15 cellular contexts compared by ENCODE assay signal in genomic region chr1:53365405-53366063, GRCh38. TPM values are rescaled to one million over a fixed set of nuclear protein-coding genes. Genes with fewer than 3 reads are reported as not detected.
DNase-seq lines count a peak whose midpoint lies in the region; ATAC-seq, FAIRE-seq and TF ChIP-seq lines count a peak whose summit lies in the region.
"Had no signal": no experiment of that assay in that cellular context is flagged by ENCODE, and none has a peak within 500 bp of the region (broad histone marks: within the 10 kb centered on the region; RNA-seq: fewer than 3 reads in every experiment).

No MANE protein-coding gene starts in this region.

- H4K20me1 ChIP-seq in K562 (replicated peaks; ENCODE audit: control insufficient read depth, insufficient read depth, low read length) = peaks cover 6% of the 10 kb centered on the region; the same call in 1 of the 2 replicates

- no peak overlapping the region for H3K27ac ChIP-seq in K562 (ENCODE audit: extremely low read depth, low read depth, low read length)
- H3K27ac ChIP-seq in mesendoderm (ENCODE audit: low read depth, low read length) = no peak overlapping the region
- H3K27ac ChIP-seq: brain microvascular endothelial cell, HL-60, pancreas had no signal

- H3K9me3 ChIP-seq in K562 (replicated peaks; ENCODE audit: control insufficient read depth, insufficient read depth, low read depth, low read length) = no peaks in the 10 kb centered on the region
- H3K9me3 ChIP-seq: pancreas had no signal

- ATAC-seq in K562 = no peak
- no peak for ATAC-seq in sciatic nerve
- no peak for ATAC-seq in HG02981 (IDR thresholded peaks at IDR 0.05; ENCODE audit: unreplicated experiment)
- ATAC-seq: activated CD8-positive, alpha-beta T cell treated with anti-CD3 and anti-CD28 coated beads for 36 hours; pancreas had no signal

- peaks cover 20 to 24% of the 10 kb centered on the region in 2 experiments for H3K4me1 ChIP-seq in K562 (replicated peaks in 1 of 2; ENCODE audit: control insufficient read depth in 2 of 2, insufficient read depth in 2 of 2, low read length in 2 of 2)
- peaks cover 8% of the 10 kb centered on the region for H3K4me1 ChIP-seq in mesendoderm (ENCODE audit: control insufficient read depth, low read depth, low read length)
- H3K4me1 ChIP-seq: pancreas had no signal

- H3K4me3 ChIP-seq in K562 (no peak overlapping the region), mesendoderm (ENCODE audit: low read length) (no peak overlapping the region)
- H3K4me3 ChIP-seq: pancreas had no signal

- H2AFZ ChIP-seq in K562 (ENCODE audit: low read depth, low read length) = no peak overlapping the region

- POLR2A ChIA-PET in K562 (lab: Yijun Ruan, JAX) = no interaction called here

- CTCF ChIA-PET in K562 (lab: Yijun Ruan, JAX; ENCODE audit: low intra/inter-chr PET ratio) = no interaction called here

- H2BK120ac ChIP-seq in mesendoderm (ENCODE audit: low read depth, low read length) = no peak overlapping the region

- H2AK5ac ChIP-seq in mesendoderm (ENCODE audit: low read length) = no peak overlapping the region

- no peak for TF ChIP-seq CTCF in K562 (IDR thresholded peaks at IDR 0.05 in 2 of 3, conservative IDR thresholded peaks at IDR 0.05 in 1 of 3; ENCODE audit: insufficient read depth in 2 of 3, low read depth in 1 of 3, low read length in 3 of 3)

- no peaks in the 10 kb centered on the region for H3K36me3 ChIP-seq in K562 (ENCODE audit: control insufficient read depth, insufficient read depth, low read length)
- no peaks in the 10 kb centered on the region for H3K36me3 ChIP-seq in mesendoderm (ENCODE audit: control insufficient read depth, insufficient read depth, low read length)
- H3K36me3 ChIP-seq: brain microvascular endothelial cell, pancreas had no signal

- no peak overlapping the region for H4K8ac ChIP-seq in mesendoderm (ENCODE audit: low read depth, low read length)

- WGBS in K562 (ENCODE audit: insufficient coverage, low coverage, missing lambda C conversion rate) = 41% methylated on average over 12 of the region's 12 CpGs
- WGBS in mesendoderm (ENCODE audit: extremely low coverage, insufficient coverage, low lambda C conversion rate) = no CpG with 5 or more reads among the region's 12 CpGs

- no peak overlapping the region for H3K9ac ChIP-seq in K562 (ENCODE audit: insufficient read depth in 1 of 2, low read depth in 2 of 2, low read length in 2 of 2)
- no peak overlapping the region for H3K9ac ChIP-seq in mesendoderm (ENCODE audit: low read length)

- H2BK5ac ChIP-seq in mesendoderm (ENCODE audit: low read length) = no peak overlapping the region

- no peak for TF ChIP-seq EP300 in K562 (IDR thresholded peaks at IDR 0.05; ENCODE audit: low read length)

- in situ Hi-C loops in KBM-7 (cut with MboI; ENCODE audit: low pct_unique_long_range_greater_than_20kb, low sequenced_read_pairs) = no loop called here
- in situ Hi-C loops in K562 (cut with MboI) = no loop called here

- peaks cover 5 to 8% of the 10 kb centered on the region in 2 experiments; a peak in 3 of 5 replicates for H3K27me3 ChIP-seq in K562 (ENCODE audit: control insufficient read depth in 2 of 2, insufficient read depth in 2 of 2, low read length in 2 of 2)
- H3K27me3 ChIP-seq in mesendoderm (ENCODE audit: insufficient read depth, low read length, poor library complexity) = no peaks in the 10 kb centered on the region
- H3K27me3 ChIP-seq: brain microvascular endothelial cell, pancreas had no signal

- no peak for TF ChIP-seq POLR2A in K562 (conservative IDR thresholded peaks at IDR 0.05)

- H3K56ac ChIP-seq in mesendoderm (ENCODE audit: low read length) = no peak overlapping the region

- H4K5ac ChIP-seq in mesendoderm (ENCODE audit: low read length) = no peak overlapping the region

- H2BK15ac ChIP-seq in mesendoderm (replicated peaks; ENCODE audit: low read depth) = no peak overlapping the region

- H3K79me1 ChIP-seq in mesendoderm (ENCODE audit: low read length) = no peaks in the 10 kb centered on the region

- no peak overlapping the region for H3K4ac ChIP-seq in mesendoderm (ENCODE audit: low read depth, low read length)

- H3K79me2 ChIP-seq in K562 (ENCODE audit: control insufficient read depth, insufficient read depth, low read length) (no peaks in the 10 kb centered on the region), mesendoderm (ENCODE audit: control insufficient read depth, insufficient read depth, low read length) (no peaks in the 10 kb centered on the region)

- FAIRE-seq in K562 (lab: Jason Lieb, UNC) = no peak
- FAIRE-seq: pancreas had no signal

- DNase-seq in CD1c-positive myeloid dendritic cell (ENCODE audit: extremely low spot score) (peak; percentile 16), KBM-7 (peak; percentile 60), K562 (ENCODE audit: extremely low read depth in 1 of 4, low spot score in 3 of 4) (no peak), sciatic nerve (ENCODE audit: low spot score) (peak; percentile 52), NOMO-1 treated with dmso at 0.1 percent for 144 hours (lab: John Stamatoyannopoulos, UW; ENCODE audit: unreplicated experiment) (no peak), mesendoderm (no peak)
- DNase-seq: activated CD8-positive, alpha-beta T cell treated with anti-CD3 and anti-CD28 coated beads for 36 hours; activated naive CD4-positive, alpha-beta T cell; brain microvascular endothelial cell; CD4-positive, CD25-positive, alpha-beta regulatory T cell; effector CD8-positive, alpha-beta T cell; NCI-H748 treated with DMSO at 0.1 percent for 48 hours had no signal

- no peak overlapping the region for H3K18ac ChIP-seq in mesendoderm (ENCODE audit: low read length)

- intact Hi-C loops in K562 (cut with micrococcal nuclease) (no loop called here), sciatic nerve (cut with DNase I) (no loop called here)

- H3K9me1 ChIP-seq in K562 (ENCODE audit: control insufficient read depth, insufficient read depth, low read length) = peaks cover 6% of the 10 kb centered on the region

- no peak for TF ChIP-seq RAD21 in K562 (CRISPR knock-in tag; conservative IDR thresholded peaks at IDR 0.05 in 1 of 2, IDR thresholded peaks at IDR 0.05 in 1 of 2)

- H3K4me2 ChIP-seq in K562 (ENCODE audit: insufficient read depth, low read length) (no peak overlapping the region), mesendoderm (ENCODE audit: low read length) (no peak overlapping the region)

- H3K23ac ChIP-seq in mesendoderm (ENCODE audit: low read length) = no peak overlapping the region

- no TSS peak for BruUV-seq in K562 (replicated peaks; lab: Mats Ljungman, UMichigan)

TF ChIP-seq in K562, 482 proteins besides CTCF, POLR2A, EP300 and RAD21:
- TF ChIP-seq NFIC (IDR thresholded peaks at IDR 0.05) = peak; percentile 21; the same call in 1 of the 2 replicates
- no peak for TF ChIP-seq POLR2G (IDR thresholded peaks at IDR 0.05; ENCODE audit: low read depth, low read length)

RNA-seq across cellular contexts. Expression of gene LRP8, which starts 37.7 kb away (rescaled TPM):
- total RNA-seq in K562 (2011; cell fraction: chromatin; rRNA removed; ENCODE audit: low replicate concordance) = 204 and 345 TPM in 2 replicates
- 194 and 216 TPM in 2 replicates for total RNA-seq in K562 (2011; cell fraction: nucleolus; rRNA removed)
- total RNA-seq in K562 (2011; cell fraction: nucleoplasm; rRNA removed) = 168 and 198 TPM in 2 replicates
- total RNA-seq in K562 (2014; rRNA removed) = 24.2 and 27.6 TPM in 2 replicates
- 27.5 and 29.1 TPM in 2 replicates for total RNA-seq in K562 (2014; rRNA removed; fragmentation: Illumina TruSeq; extraction: Trizol)
- 35.3 and 35.9 TPM in 2 replicates for total RNA-seq in K562 (2015; rRNA removed; fragmentation: Illumina TruSeq; extraction: Trizol)
- 34.3 and 42.7 TPM in 2 replicates for total RNA-seq in K562 (2021)
- 56.1 and 81.1 TPM in 2 replicates for polyA plus RNA-seq in K562 (2011; rRNA removed)
- 51.8 and 56.8 TPM in 2 replicates for polyA plus RNA-seq in K562 (2011; cell fraction: cytosol; rRNA removed)
- 300 and 376 TPM in 2 replicates for polyA plus RNA-seq in K562 (2011; cell fraction: nucleus; rRNA removed)
- 19.3 and 23.5 TPM in 2 replicates for polyA plus RNA-seq in K562 (2012)
- 41.4 and 44.4 TPM in 2 replicates for polyA plus RNA-seq in K562 (2014; fragmentation: Illumina TruSeq; extraction: Trizol)
- 1 to 10 TPM; 7.1 to 8.8 TPM for polyA plus RNA-seq in K562 (2014; fragmentation: Nextera tagmentation; extraction: Ambion mirVana)
- 31.3 and 35.3 TPM in 2 replicates for polyA plus RNA-seq in K562 (2014; rRNA removed)
- 90.5 and 95.8 TPM in 2 replicates for polyA minus RNA-seq in K562 (2011; rRNA and poly(A)+ RNA removed)
- 33.8 and 37.6 TPM in 2 replicates for polyA minus RNA-seq in K562 (2011; cell fraction: cytosol; rRNA and poly(A)+ RNA removed)
- 90.9 and 98.3 TPM in 2 replicates for polyA minus RNA-seq in K562 (2011; cell fraction: nucleus; rRNA and poly(A)+ RNA removed)
- total RNA-seq in sciatic nerve = 2.4 TPM
- polyA plus RNA-seq in mesendoderm (2013, experiment 1 of 2) = 54.5 TPM
- polyA plus RNA-seq in mesendoderm (2013, experiment 2 of 2) = 55.5 TPM

Comparison
In these comparisons a context has a peak if more than half of its experiments do, and no peak if none do; other contexts are left out.
1. DNase-seq: peak in CD1c-positive myeloid dendritic cell (single experiment), KBM-7 (single experiment) and sciatic nerve (single experiment); none in K562 (0 of 4), NOMO-1 treated with dmso at 0.1 percent for 144 hours (single experiment) and mesendoderm (single experiment).